1 cellular context compared by ENCODE assay signal in genomic region chr16:68470461-68471150, GRCh38.
TF ChIP-seq lines count a peak whose summit lies in the region.

No MANE protein-coding gene starts in this region.

TF ChIP-seq in GM12878, 131 proteins besides CTCF, POLR2A, EP300 and RAD21 (continued from another document):
- TF ChIP-seq RELB (IDR thresholded peaks at IDR 0.05; ENCODE audit: low read depth) = peak; percentile 79; the same call in 1 of the 2 replicates
- TF ChIP-seq SIN3A (IDR thresholded peaks at IDR 0.05; ENCODE audit: low read depth, low read length) = no peak
- peak; percentile 75 for TF ChIP-seq BCL11A (IDR thresholded peaks at IDR 0.05; ENCODE audit: low read depth, low read length)
- peak; percentile 51; the same call in 1 of the 2 replicates for TF ChIP-seq ATF7 (IDR thresholded peaks at IDR 0.05; ENCODE audit: low read depth)
- peak; percentile 44 for TF ChIP-seq ZNF687 (IDR thresholded peaks at IDR 0.05)
- peak; percentile 91 for TF ChIP-seq IKZF1 (conservative IDR thresholded peaks at IDR 0.05)
- no peak for TF ChIP-seq SMAD1 (IDR thresholded peaks at IDR 0.05; ENCODE audit: low read depth, partially characterized antibody)
- peak; percentile 73; the same call in 1 of the 2 replicates for TF ChIP-seq CBFB (IDR thresholded peaks at IDR 0.05; ENCODE audit: low read depth)
